In the genomic region with DNA sequence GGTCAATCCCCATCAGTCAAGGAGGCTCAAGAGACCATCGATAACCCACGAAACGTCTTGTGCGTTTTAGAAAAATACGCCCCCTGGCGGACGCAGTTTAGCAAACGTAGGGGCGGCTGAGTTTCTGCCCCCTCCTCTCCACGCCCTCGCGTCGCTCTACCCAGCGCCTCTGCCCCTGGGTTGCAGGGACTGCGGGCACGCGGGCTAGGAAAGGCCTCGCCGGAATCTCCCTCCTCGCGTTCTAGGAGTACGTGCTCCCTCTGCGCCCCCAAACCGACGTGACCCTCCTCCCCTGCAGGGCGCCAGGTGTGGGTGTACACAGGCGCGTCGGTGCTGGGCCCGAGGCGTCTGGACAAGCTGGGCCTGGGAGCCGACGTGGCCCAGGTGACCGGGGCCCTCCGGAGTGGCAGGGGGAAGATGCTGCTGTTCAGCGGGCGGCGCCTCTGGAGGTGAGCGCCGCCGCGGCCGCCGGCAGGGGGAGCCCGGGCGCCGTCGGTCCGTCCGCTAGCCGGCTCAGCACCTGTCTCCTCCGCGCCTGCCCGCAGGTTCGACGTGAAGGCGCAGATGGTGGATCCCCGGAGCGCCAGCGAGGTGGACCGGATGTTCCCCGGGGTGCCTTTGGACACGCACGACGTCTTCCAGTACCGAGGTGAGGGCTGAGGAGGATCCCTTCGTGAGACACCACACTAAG, we compare ENCODE assay signal across 9 cellular contexts. TPM values are rescaled to one million over a fixed set of nuclear protein-coding genes. Genes with fewer than 3 reads are reported as not detected.
A peak's percentile ranks its signal among the peaks of the same experiment; 100 is the strongest.
DNase-seq lines count a peak whose midpoint lies in the region; ATAC-seq and TF ChIP-seq lines count a peak whose summit lies in the region.
"Had no signal": no experiment of that assay in that cellular context is flagged by ENCODE, and none has a peak within 500 bp of the region (broad histone marks: within the 10 kb centered on the region; RNA-seq: fewer than 3 reads in every experiment).

No MANE protein-coding gene starts in this region.

- H3K4me1 Mint-ChIP-seq in Calu3 (ENCODE audit: low read depth, unreplicated experiment): peaks cover 31% of the 10 kb centered on the region
- H3K4me1 Mint-ChIP-seq in T-helper 1 cell treated with Interleukin-12 subunit alpha and Interleukin-12 subunit beta and Interleukin-4 antibody, amounts not matched to agents 30 μg/mL and 1 μg/mL, for 36 hours (ENCODE audit: low read depth): peaks cover 44% of the 10 kb centered on the region

- ATAC-seq in GM18519 (IDR thresholded peaks at IDR 0.05; ENCODE audit: low FRiP score, unreplicated experiment): no peak

- TF ChIP-seq CTCF in Calu3 (IDR thresholded peaks at IDR 0.05; ENCODE audit: unreplicated experiment): peak; percentile 92

- CTCF ChIA-PET in Calu3 (lab: Charles Lee): interaction anchor here (0.6 to 4.0 kb wide), 13 partner anchors 9 to 424 kb away, joined by 3 to 26 read pairs (median 4); no protein-coding TSS in a partner anchor

- peaks cover 5% of the 10 kb centered on the region for H3K36me3 Mint-ChIP-seq in Calu3 (ENCODE audit: insufficient read depth, unreplicated experiment)
- H3K36me3 Mint-ChIP-seq in T-helper 1 cell treated with Interleukin-12 subunit alpha and Interleukin-12 subunit beta and Interleukin-4 antibody, amounts not matched to agents 30 μg/mL and 1 μg/mL, for 36 hours (ENCODE audit: low read depth): peaks cover 7% of the 10 kb centered on the region

- H3K27ac Mint-ChIP-seq in Calu3 (ENCODE audit: unreplicated experiment): no peak overlapping the region
- H3K27ac Mint-ChIP-seq in T-helper 1 cell treated with Interleukin-12 subunit alpha and Interleukin-12 subunit beta and Interleukin-4 antibody, amounts not matched to agents 30 μg/mL and 1 μg/mL, for 36 hours: peak overlapping the region; percentile 11

- peaks cover 5% of the 10 kb centered on the region; the same call in 1 of the 2 replicates for H3K4me1 ChIP-seq in HAP-1

- H3K4me3 Mint-ChIP-seq in Calu3 (ENCODE audit: low read depth, unreplicated experiment): peak overlapping the region; percentile 55
- H3K4me3 Mint-ChIP-seq in T-helper 1 cell treated with Interleukin-12 subunit alpha and Interleukin-12 subunit beta and Interleukin-4 antibody, amounts not matched to agents 30 μg/mL and 1 μg/mL, for 36 hours: peak overlapping the region; percentile 65

- DNase-seq in Calu3 (peak; percentile 87), HAP-1 (ENCODE audit: low spot score in 2 of 2) (peak; percentile 32 to 79), NCI-H146 treated with DMSO at 0.1 percent for 48 hours (lab: John Stamatoyannopoulos, UW; ENCODE audit: unreplicated experiment) (peak; percentile 72), amniotic epithelial cell (ENCODE audit: low read depth) (peak; percentile 22)
- peak; percentile 64 to 65 for DNase-seq in stimulated activated CD4-positive, alpha-beta T cell treated with anti-CD3 and anti-CD28 coated beads, Interleukin-1b, Interleukin-23, amount 100 ng/mL, for 4 hours (ENCODE audit: low read depth in 2 of 2)

- H3K27me3 Mint-ChIP-seq in Calu3 (ENCODE audit: unreplicated experiment): peaks cover 89% of the 10 kb centered on the region
- H3K27me3 Mint-ChIP-seq in T-helper 1 cell treated with Interleukin-12 subunit alpha and Interleukin-12 subunit beta and Interleukin-4 antibody, amounts not matched to agents 30 μg/mL and 1 μg/mL, for 36 hours (ENCODE audit: low read depth): peaks cover 70% of the 10 kb centered on the region

- H3K9me3 ChIP-seq in HAP-1 (no peaks in the 10 kb centered on the region), iPS-18c (ENCODE audit: control insufficient read depth, insufficient read depth, low read length) (peaks cover 2% of the 10 kb centered on the region)

- peaks cover 36% of the 10 kb centered on the region for H3K27me3 ChIP-seq in HAP-1 (ENCODE audit: low read depth)

- peaks cover 2% of the 10 kb centered on the region for H3K9me3 Mint-ChIP-seq in Calu3 (ENCODE audit: low read depth, unreplicated experiment)
- H3K9me3 Mint-ChIP-seq in T-helper 1 cell treated with Interleukin-12 subunit alpha and Interleukin-12 subunit beta and Interleukin-4 antibody, amounts not matched to agents 30 μg/mL and 1 μg/mL, for 36 hours: no peaks in the 10 kb centered on the region

- in situ Hi-C loops in HAP-1 (cut with MboI; ENCODE audit: low sequenced_read_pairs): no loop called here

- H3K4me3 ChIP-seq in HAP-1 (peak overlapping the region; percentile 12; the same call in 1 of the 2 replicates), iPS-18c (ENCODE audit: insufficient read depth, low read depth, low read length) (peak overlapping the region; percentile 59)

- no peaks in the 10 kb centered on the region for H3K36me3 ChIP-seq in HAP-1 (replicated peaks)

- no TSS peak for BruUV-seq in Calu3 (replicated peaks; lab: Mats Ljungman, UMichigan)

- intact Hi-C loops in Calu3 (cut with micrococcal nuclease; ENCODE audit: unreplicated experiment): loop anchor here (2.0 kb wide), 1 partner anchor 27 kb away; no protein-coding TSS in a partner anchor

RNA-seq across cellular contexts. Expression of a gene that starts 5.3 kb away (rescaled TPM):
- total RNA-seq in Calu3 (2022): not detected in 2 replicates
- total RNA-seq: T-helper 2 cell treated with Interferon-gamma antibody and Interleukin-4, amounts not matched to agents 100 ng/mL and 5 ng/mL, for 36 hours had no signal

RNA-seq across cellular contexts. Expression of a gene that starts 15.0 kb away (rescaled TPM):
- total RNA-seq in Calu3 (2022): 2.1 and 2.2 TPM in 2 replicates

RNA-seq across cellular contexts. Expression of a gene that starts 42.0 kb away (rescaled TPM):
- 26.4 and 31.9 TPM in 2 replicates for total RNA-seq in Calu3 (2022)

Comparison
In these comparisons a context has a peak if more than half of its experiments do, and no peak if none do; other contexts are left out.
1. DNase-seq: peak in every context shown above with its lines; median percentile 87 in Calu3; 72 in NCI-H146 treated with DMSO at 0.1 percent for 48 hours; 64 in stimulated activated CD4-positive, alpha-beta T cell treated with anti-CD3 and anti-CD28 coated beads, Interleukin-1b, Interleukin-23, amount 100 ng/mL, for 4 hours; 56 in HAP-1; 22 in amniotic epithelial cell.